8 cellular contexts compared by ENCODE assay signal in genomic region chr17:79612468-79613194, GRCh38. TPM values are rescaled to one million over a fixed set of nuclear protein-coding genes. Genes with fewer than 3 reads are reported as not detected.
A peak's percentile ranks its signal among the peaks of the same experiment; 100 is the strongest.
DNase-seq lines count a peak whose midpoint lies in the region; ATAC-seq and TF ChIP-seq lines count a peak whose summit lies in the region.

No MANE protein-coding gene starts in this region.

- H3K27me3 ChIP-seq in smooth muscle cell (ENCODE audit: low read depth) = peaks cover 99% of the 10 kb centered on the region

- TF ChIP-seq CTCF in GM12865 (IDR thresholded peaks at IDR 0.05; ENCODE audit: insufficient read depth, low read depth, low read length, missing control alignments) (peak; percentile 70), fibroblast of the aortic adventitia (IDR thresholded peaks at IDR 0.05; ENCODE audit: insufficient read depth, low read length) (peak; percentile 45), smooth muscle cell (IDR thresholded peaks at IDR 0.05; ENCODE audit: borderline replicate concordance, insufficient read depth, poor library complexity, severe bottlenecking) (peak; percentile 52)

- no peaks in the 10 kb centered on the region for H3K79me2 ChIP-seq in smooth muscle cell (ENCODE audit: low read depth)

- H3K27me3 Mint-ChIP-seq in activated CD4-positive, alpha-beta memory T cell treated with anti-CD3 and anti-CD28 coated beads, Interleukin-2, amount 10 ng/mL, durations not matched to agents 7 days and 5 days = peaks cover 26% of the 10 kb centered on the region

- H3F3A ChIP-seq in smooth muscle cell (ENCODE audit: low read depth) = no peaks in the 10 kb centered on the region

- no peak overlapping the region for H3K27ac Mint-ChIP-seq in activated CD4-positive, alpha-beta memory T cell treated with anti-CD3 and anti-CD28 coated beads, Interleukin-2, amount 10 ng/mL, durations not matched to agents 7 days and 5 days

- H3K4me2 ChIP-seq in smooth muscle cell = no peak overlapping the region

- DNase-seq in AG08396 (ENCODE audit: low spot score) (peak; percentile 63), GM12865 (ENCODE audit: low read depth) (peak; percentile 57), NCI-H2196 (lab: John Stamatoyannopoulos, UW; ENCODE audit: unreplicated experiment) (peak; percentile 95), fibroblast of the aortic adventitia (ENCODE audit: low read depth) (peak; percentile 4), smooth muscle cell (lab: John Stamatoyannopoulos, UW; ENCODE audit: unreplicated experiment) (no peak)
- DNase-seq in activated CD4-positive, alpha-beta memory T cell treated with anti-CD3 and anti-CD28 coated beads, Interleukin-2, amount 10 ng/mL, durations not matched to agents 7 days and 5 days = peak; percentile 62

- no peak overlapping the region for H3K4me3 Mint-ChIP-seq in activated CD4-positive, alpha-beta memory T cell treated with anti-CD3 and anti-CD28 coated beads, Interleukin-2, amount 10 ng/mL, durations not matched to agents 7 days and 5 days

- POLR2A ChIA-PET in activated CD4-positive, alpha-beta memory T cell treated with anti-CD3 and anti-CD28 coated beads, Interleukin-2, amount 10 ng/mL, durations not matched to agents 7 days and 5 days (lab: Charles Lee) = no interaction called here

- no peaks in the 10 kb centered on the region for H3K36me3 Mint-ChIP-seq in activated CD4-positive, alpha-beta memory T cell treated with anti-CD3 and anti-CD28 coated beads, Interleukin-2, amount 10 ng/mL, durations not matched to agents 7 days and 5 days (ENCODE audit: low read depth)

- no peak overlapping the region for H3K27ac ChIP-seq in smooth muscle cell (ENCODE audit: low read depth)

- H4K20me1 ChIP-seq in smooth muscle cell (ENCODE audit: low read depth) = no peaks in the 10 kb centered on the region

- H3K36me3 ChIP-seq in smooth muscle cell (ENCODE audit: low read depth) = no peaks in the 10 kb centered on the region

- CTCF ChIA-PET in activated CD4-positive, alpha-beta memory T cell treated with anti-CD3 and anti-CD28 coated beads, Interleukin-2, amount 10 ng/mL, durations not matched to agents 7 days and 5 days (lab: Charles Lee) = interaction anchor here (0.5 to 1.0 kb wide), 3 partner anchors 11 to 56 kb away, joined by 3 to 4 read pairs (median 4); no protein-coding TSS in a partner anchor

- no peak overlapping the region for H3K9ac ChIP-seq in smooth muscle cell (ENCODE audit: low read depth)

- 46% methylated on average over 25 of the region's 25 CpGs for WGBS in smooth muscle cell (ENCODE audit: low lambda C conversion rate)

- H2AFZ ChIP-seq in smooth muscle cell (ENCODE audit: low read depth) = no peak overlapping the region

- no peaks in the 10 kb centered on the region for H3K9me3 Mint-ChIP-seq in activated CD4-positive, alpha-beta memory T cell treated with anti-CD3 and anti-CD28 coated beads, Interleukin-2, amount 10 ng/mL, durations not matched to agents 7 days and 5 days

- H3K4me3 ChIP-seq in GM12865 (ENCODE audit: low read depth, low read length) = no peak overlapping the region
- H3K4me3 ChIP-seq in fibroblast of the aortic adventitia (ENCODE audit: low read depth, low read length) = no peak overlapping the region
- no peak overlapping the region for H3K4me3 ChIP-seq in smooth muscle cell

- H3K9me3 ChIP-seq in smooth muscle cell (replicated peaks; ENCODE audit: low read depth) = no peaks in the 10 kb centered on the region

- no peaks in the 10 kb centered on the region for H3K4me1 Mint-ChIP-seq in activated CD4-positive, alpha-beta memory T cell treated with anti-CD3 and anti-CD28 coated beads, Interleukin-2, amount 10 ng/mL, durations not matched to agents 7 days and 5 days

- peaks cover 15% of the 10 kb centered on the region for H3K4me1 ChIP-seq in smooth muscle cell (ENCODE audit: low read depth)

- ATAC-seq in HG03439 (IDR thresholded peaks at IDR 0.05; ENCODE audit: unreplicated experiment) (no peak), HG03108 (IDR thresholded peaks at IDR 0.05; ENCODE audit: unreplicated experiment) (no peak)

RNA-seq across cellular contexts. Expression of gene RBFOX3, which starts 1.8 kb away (rescaled TPM):
- not detected for total RNA-seq in activated CD4-positive, alpha-beta memory T cell treated with anti-CD3 and anti-CD28 coated beads, Interleukin-2, amount 10 ng/mL, durations not matched to agents 7 days and 5 days
- not detected in 2 replicates for total RNA-seq in fibroblast of the aortic adventitia (ENCODE audit: low replicate concordance)
- not detected in 2 replicates for total RNA-seq in smooth muscle cell
- polyA plus RNA-seq in smooth muscle cell = 0.16 and 0.39 TPM in 2 replicates
